25 cellular contexts compared by ENCODE assay signal in the genomic region with DNA sequence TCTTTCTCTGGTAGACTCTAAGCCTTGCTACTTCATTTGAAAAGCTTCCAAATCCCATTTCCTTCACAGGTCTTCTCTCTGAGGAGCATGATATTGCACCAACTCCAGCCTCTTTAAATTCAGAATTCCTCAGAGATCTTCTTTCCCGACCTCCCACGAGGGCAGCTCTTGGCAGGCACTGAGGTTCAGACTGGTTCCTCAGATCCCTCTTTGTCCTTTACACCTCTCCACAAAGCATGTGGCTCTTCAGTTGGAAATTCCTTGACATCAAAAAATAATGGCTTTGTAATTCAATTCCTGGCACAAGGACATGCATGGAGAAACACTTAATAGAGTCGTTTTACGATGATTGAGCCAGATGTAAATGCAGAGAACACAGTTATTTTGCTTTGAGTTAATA.
DNase-seq lines count a peak whose midpoint lies in the region; ATAC-seq and TF ChIP-seq lines count a peak whose summit lies in the region.
"Had no signal": no experiment of that assay in that cellular context is flagged by ENCODE, and none has a peak within 500 bp of the region (broad histone marks: within the 10 kb centered on the region; RNA-seq: fewer than 3 reads in every experiment).

No MANE protein-coding gene starts in this region.

- H3K9me3 Mint-ChIP-seq in MCF 10A (ENCODE audit: unreplicated experiment) = no peaks in the 10 kb centered on the region
- H3K9me3 Mint-ChIP-seq: activated naive CD8-positive, alpha-beta T cell treated with anti-CD3 and anti-CD28 coated beads, Interleukin-2, amount 10 ng/mL, durations not matched to agents 7 days and 5 days; activated T-helper 2 cell treated with anti-CD3 and anti-CD28 coated beads, Interferon-gamma antibody, Interleukin-2, Interleukin-4, amounts not matched to agents 10 μg/mL and 5 μg/mL and 100 μg/mL, durations not matched to agents 14 hours and 24 hours and 36 hours had no signal

- no peak overlapping the region for H3K9ac ChIP-seq in HUES48 (ENCODE audit: low read depth, low read length)

- no peaks in the 10 kb centered on the region for H3K27me3 ChIP-seq in A673 (replicated peaks; ENCODE audit: insufficient read depth, low read depth, low read length, poor library complexity)
- H3K27me3 ChIP-seq in HUES48 (ENCODE audit: control insufficient read depth, insufficient read depth, low read length) = no peaks in the 10 kb centered on the region
- H3K27me3 ChIP-seq: right lobe of liver had no signal

- no peak overlapping the region for H3K4me3 ChIP-seq in A673 (ENCODE audit: low read depth, low read length, poor library complexity, severe bottlenecking)
- H3K4me3 ChIP-seq in HUES48 (ENCODE audit: low read depth, low read length) = peak overlapping the region; percentile 3; the same call in 1 of the 2 replicates
- H3K4me3 ChIP-seq: coronary artery, heart right ventricle, lower lobe of right lung, right lobe of liver, thoracic aorta had no signal

- H3K4me3 Mint-ChIP-seq in MCF 10A (ENCODE audit: unreplicated experiment) = no peak overlapping the region
- H3K4me3 Mint-ChIP-seq: activated naive CD8-positive, alpha-beta T cell treated with anti-CD3 and anti-CD28 coated beads, Interleukin-2, amount 10 ng/mL, durations not matched to agents 7 days and 5 days had no signal

- no peaks in the 10 kb centered on the region for H3K36me3 Mint-ChIP-seq in MCF 10A (ENCODE audit: insufficient read depth, unreplicated experiment)
- H3K36me3 Mint-ChIP-seq: activated naive CD8-positive, alpha-beta T cell treated with anti-CD3 and anti-CD28 coated beads, Interleukin-2, amount 10 ng/mL, durations not matched to agents 7 days and 5 days; brain had no signal

- TF ChIP-seq CTCF in A673 (conservative IDR thresholded peaks at IDR 0.05; ENCODE audit: low read depth, low read length) (no peak), MCF 10A (IDR thresholded peaks at IDR 0.05; ENCODE audit: unreplicated experiment) (no peak)

- peak; percentile 47 for DNase-seq in A673 (ENCODE audit: low spot score)
- DNase-seq in SK-N-DZ (ENCODE audit: low spot score) = peak; percentile 1
- peak; percentile 87 for DNase-seq in left kidney (ENCODE audit: low read depth, low spot score)
- no peak for DNase-seq in G401 (ENCODE audit: low spot score)
- no peak for DNase-seq in MCF 10A (ENCODE audit: unreplicated experiment)
- DNase-seq: activated CD4-positive, alpha-beta T cell treated with anti-CD3 and anti-CD28 coated beads for 48 hours; activated naive CD8-positive, alpha-beta T cell treated with anti-CD3 and anti-CD28 coated beads, Interleukin-2, amount 10 ng/mL, durations not matched to agents 7 days and 5 days; C1 segment of cervical spinal cord; GF-D8; heart right ventricle; lower lobe of right lung; NCI-H146; NCI-H526; OCI-M1; right lobe of liver; SHP77; stimulated activated CD4-positive, alpha-beta T cell treated with anti-CD3 and anti-CD28 coated beads, Interleukin-15, amount 100 ng/mL, for 24 hours had no signal

- ATAC-seq in GM18519 (IDR thresholded peaks at IDR 0.05; ENCODE audit: low FRiP score, unreplicated experiment) = no peak
- no peak for ATAC-seq in GM18868 (IDR thresholded peaks at IDR 0.05; ENCODE audit: unreplicated experiment)
- ATAC-seq: heart right ventricle, lower lobe of right lung, right lobe of liver had no signal

- in situ Hi-C loops in G401 (cut with HindIII; ENCODE audit: low sequenced_read_pairs) = no loop called here

- H3K9me3 ChIP-seq in A673 (ENCODE audit: low read depth, low read length, poor library complexity, severe bottlenecking) (no peaks in the 10 kb centered on the region), HUES48 (ENCODE audit: control insufficient read depth, insufficient read depth, low read length) (no peaks in the 10 kb centered on the region)
- H3K9me3 ChIP-seq: lower lobe of right lung, right lobe of liver, thoracic aorta had no signal

- H3K4me1 Mint-ChIP-seq in MCF 10A (ENCODE audit: insufficient read depth, unreplicated experiment) = no peaks in the 10 kb centered on the region
- H3K4me1 Mint-ChIP-seq: activated naive CD8-positive, alpha-beta T cell treated with anti-CD3 and anti-CD28 coated beads, Interleukin-2, amount 10 ng/mL, durations not matched to agents 7 days and 5 days had no signal

- H3K4me1 ChIP-seq in A673 (ENCODE audit: insufficient read depth, low read length, poor library complexity, severe bottlenecking) = peaks cover 12% of the 10 kb centered on the region
- peaks cover 19% of the 10 kb centered on the region for H3K4me1 ChIP-seq in HUES48 (ENCODE audit: control insufficient read depth, insufficient read depth, low read length)
- H3K4me1 ChIP-seq: heart right ventricle, lower lobe of right lung, right lobe of liver had no signal

- intact Hi-C loops in A673 (cut with micrococcal nuclease; ENCODE audit: unreplicated experiment) (no loop called here), MCF 10A (cut with micrococcal nuclease) (no loop called here)

- CTCF ChIA-PET in A673 (lab: Charles Lee) (no interaction called here), MCF 10A (lab: Yijun Ruan, JAX) (no interaction called here)

- H3K36me3 ChIP-seq in A673 (ENCODE audit: insufficient read depth, low read length, poor library complexity, severe bottlenecking) (no peaks in the 10 kb centered on the region), HUES48 (ENCODE audit: control insufficient read depth, insufficient read depth, low read length) (no peaks in the 10 kb centered on the region)
- H3K36me3 ChIP-seq: heart right ventricle, lower lobe of right lung, right lobe of liver, thoracic aorta had no signal

- peaks cover 31% of the 10 kb centered on the region for H3K27me3 Mint-ChIP-seq in MCF 10A (ENCODE audit: insufficient read depth, unreplicated experiment)

- no peak overlapping the region for H3K27ac ChIP-seq in A673 (ENCODE audit: low read depth, low read length, poor library complexity, severe bottlenecking)
- no peak overlapping the region for H3K27ac ChIP-seq in HUES48 (ENCODE audit: low read depth, low read length)
- H3K27ac ChIP-seq: coronary artery, heart right ventricle, HL-60, lower lobe of right lung, right lobe of liver, thoracic aorta had no signal

- POLR2A ChIA-PET in A673 (lab: Charles Lee; ENCODE audit: low non-redundant PET) = no interaction called here
- POLR2A ChIA-PET in MCF 10A (lab: Yijun Ruan, JAX) = no interaction called here

- BruUV-seq in A673 (replicated peaks; lab: Mats Ljungman, UMichigan) (no TSS peak), MCF 10A (replicated peaks; lab: Mats Ljungman, UMichigan) (no TSS peak)

- H3K27ac Mint-ChIP-seq in MCF 10A (ENCODE audit: low read depth, unreplicated experiment) = no peak overlapping the region
- H3K27ac Mint-ChIP-seq: activated naive CD8-positive, alpha-beta T cell treated with anti-CD3 and anti-CD28 coated beads, Interleukin-2, amount 10 ng/mL, durations not matched to agents 7 days and 5 days; activated T-helper 2 cell treated with anti-CD3 and anti-CD28 coated beads, Interferon-gamma antibody, Interleukin-2, Interleukin-4, amounts not matched to agents 10 μg/mL and 5 μg/mL and 100 μg/mL, durations not matched to agents 14 hours and 24 hours and 36 hours had no signal

Comparison
In these comparisons a context has a peak if more than half of its experiments do, and no peak if none do; other contexts are left out.
1. DNase-seq: peak in A673 (single experiment), SK-N-DZ (single experiment) and left kidney (single experiment); none in G401 (single experiment) and MCF 10A (single experiment).